Comparison of ENCODE assay signal across 19 cellular contexts in the genomic region with DNA sequence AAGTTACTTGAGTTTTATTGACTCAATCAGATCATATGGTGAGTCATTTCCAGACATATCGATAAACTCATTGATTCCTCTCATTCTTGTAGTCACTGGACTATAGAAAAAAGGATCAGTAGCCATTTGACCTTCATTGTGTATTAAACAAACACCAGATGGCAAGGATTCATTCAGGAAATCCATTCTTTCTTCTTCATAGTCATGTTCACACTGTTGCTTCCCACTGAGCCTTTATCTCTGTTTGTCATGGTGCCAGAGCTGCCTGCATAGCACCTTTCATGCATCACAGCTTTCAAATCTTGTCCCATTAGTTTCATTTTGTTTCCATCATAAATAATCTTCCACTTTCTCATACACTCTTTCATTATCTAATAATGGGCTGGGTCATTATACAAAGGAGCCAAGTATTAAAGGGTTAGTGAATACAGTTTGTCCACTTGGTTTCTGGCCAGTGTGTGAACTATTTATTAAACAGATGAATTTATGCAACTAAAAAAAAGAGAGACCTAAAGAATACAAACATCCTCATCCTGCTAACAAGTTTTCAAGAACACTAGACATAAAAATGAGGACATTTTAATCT.
DNase-seq lines count a peak whose midpoint lies in the region; ATAC-seq, FAIRE-seq and TF ChIP-seq lines count a peak whose summit lies in the region.
"Had no signal": no experiment of that assay in that cellular context is flagged by ENCODE, and none has a peak within 500 bp of the region (broad histone marks: within the 10 kb centered on the region; RNA-seq: fewer than 3 reads in every experiment).

No MANE protein-coding gene starts in this region.

- no peak overlapping the region for H3K4me3 ChIP-seq in fibroblast of the aortic adventitia (ENCODE audit: low read depth, low read length)
- H3K4me3 ChIP-seq: body of pancreas, heart right ventricle, Peyer's patch, stomach had no signal

- no peak for FAIRE-seq in HTR-8/SVneo (lab: Jason Lieb, UNC)

- ATAC-seq in activated CD4-positive, CD25-positive, alpha-beta regulatory T cell treated with anti-CD3 and anti-CD28 coated beads, Interleukin-2, amount 50 U/mL, for 24 hours: no peak
- ATAC-seq in Right ventricle myocardium superior (ENCODE audit: poor library complexity): no peak
- ATAC-seq: activated T-helper 17 cell treated with anti-CD3 and anti-CD28 coated beads, Interleukin-2, amount 50 U/mL, for 72 hours; body of pancreas; left lobe of liver; naive thymus-derived CD4-positive, alpha-beta T cell had no signal

- in situ Hi-C loops in Caki2 (cut with HindIII; ENCODE audit: low pct_unique_long_range_greater_than_20kb, low sequenced_read_pairs): no loop called here

- no peak for TF ChIP-seq CTCF in fibroblast of the aortic adventitia (IDR thresholded peaks at IDR 0.05; ENCODE audit: insufficient read depth, low read length)

- DNase-seq in Caki2 (ENCODE audit: low read depth) (peak; percentile 59), NCI-H1092 treated with DMSO at 0.1 percent for 48 hours (lab: John Stamatoyannopoulos, UW) (peak; percentile 79), NCI-H748 treated with DMSO at 0.1 percent for 48 hours (lab: John Stamatoyannopoulos, UW) (peak; percentile 94), fibroblast of the aortic adventitia (ENCODE audit: low read depth) (peak; percentile 72), Right ventricle myocardium superior (no peak), caudate nucleus (lab: John Stamatoyannopoulos, UW) (no peak), HTR-8/SVneo (ENCODE audit: insufficient read length, low spot score) (no peak)
- DNase-seq: activated CD4-positive, alpha-beta T cell treated with anti-CD3 and anti-CD28 coated beads, Interleukin-2, amount 50 U/mL, for 1 hour; body of pancreas; GDM1; heart right ventricle; naive thymus-derived CD4-positive, alpha-beta T cell; NCI-H187; Peyer's patch; right cardiac atrium; stomach had no signal

- H3K27ac ChIP-seq in caudate nucleus (ENCODE audit: low read depth, low read length): no peak overlapping the region
- H3K27ac ChIP-seq: body of pancreas, heart right ventricle, Peyer's patch, stomach had no signal

- intact Hi-C loops in Right ventricle myocardium superior (cut with DNase I): no loop called here

Comparison
In these comparisons a context has a peak if more than half of its experiments do, and no peak if none do; other contexts are left out.
1. DNase-seq: peak in Caki2 (single experiment), NCI-H1092 treated with DMSO at 0.1 percent for 48 hours (single experiment), NCI-H748 treated with DMSO at 0.1 percent for 48 hours (single experiment) and fibroblast of the aortic adventitia (single experiment); none in Right ventricle myocardium superior (single experiment), caudate nucleus (0 of 61) and HTR-8/SVneo (single experiment).